Comparison of ENCODE assay signal across 27 cellular contexts in the genomic region with DNA sequence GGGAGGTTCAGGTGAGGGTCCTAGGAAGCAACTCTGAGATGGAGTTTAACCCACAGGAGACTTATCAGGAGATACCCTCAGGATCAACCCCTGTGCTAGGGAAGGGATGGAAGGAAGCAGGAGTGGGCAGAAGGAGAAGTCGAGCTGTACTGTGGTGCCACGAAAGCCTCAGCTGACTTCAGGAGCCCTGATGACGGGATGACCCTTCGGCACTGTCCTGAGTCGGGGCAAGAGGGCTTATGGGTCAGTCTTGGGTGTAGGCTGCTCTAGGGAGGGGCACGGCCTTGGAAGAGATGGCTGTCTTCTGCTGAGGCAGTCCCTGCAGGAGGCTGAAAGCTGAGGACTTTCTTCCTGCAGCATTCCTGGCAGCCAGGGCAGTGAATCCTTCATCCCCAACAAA. TPM values are rescaled to one million over a fixed set of nuclear protein-coding genes. Genes with fewer than 3 reads are reported as not detected.
DNase-seq lines count a peak whose midpoint lies in the region; ATAC-seq and TF ChIP-seq lines count a peak whose summit lies in the region.
"Had no signal": no experiment of that assay in that cellular context is flagged by ENCODE, and none has a peak within 500 bp of the region (broad histone marks: within the 10 kb centered on the region; RNA-seq: fewer than 3 reads in every experiment).

No MANE protein-coding gene starts in this region.

- intact Hi-C loops in heart right ventricle (cut with DNase I) (loop anchor here in 6 of 10 donors (10.0 kb wide), 5 partner anchors 59 to 631 kb away; a partner anchor contains a TSS), right cardiac atrium (cut with DNase I) (loop anchor here in 1 of 4 donors (10.0 kb wide), 2 partner anchors 49 to 471 kb away; no protein-coding TSS in a partner anchor), lower lobe of right lung (cut with DNase I) (no loop called here)

- H3K4me1 ChIP-seq in heart right ventricle = peaks cover 3 to 85% (median 46%) of the 10 kb centered on the region in 9 donors
- H3K4me1 ChIP-seq in right cardiac atrium (ENCODE audit: control insufficient read depth, insufficient read depth, low read length) = peaks cover 2% of the 10 kb centered on the region
- peaks cover 58% of the 10 kb centered on the region for H3K4me1 ChIP-seq in lower lobe of right lung
- H3K4me1 ChIP-seq in skeletal muscle tissue (ENCODE audit: control insufficient read depth in 3 of 3, insufficient read depth in 3 of 3, low read length in 3 of 3) = peaks cover 30 to 36% (median 34%) of the 10 kb centered on the region in 3 donors
- H3K4me1 ChIP-seq in neural progenitor cell = peaks cover 4% of the 10 kb centered on the region
- H3K4me1 ChIP-seq: HAP-1, SJCRH30, uterus had no signal

- no peaks in the 10 kb centered on the region for H3K9me3 Mint-ChIP-seq in neural progenitor cell
- H3K9me3 Mint-ChIP-seq: activated B cell treated with CpG ODN at 0.5 μM for 24 hours; activated CD4-positive, alpha-beta memory T cell treated with anti-CD3 and anti-CD28 coated beads, Interleukin-2, amount 10 ng/mL, durations not matched to agents 7 days and 5 days; CD4-positive, alpha-beta T cell had no signal

- peaks cover 4% of the 10 kb centered on the region for H3F3A ChIP-seq in neural progenitor cell (ENCODE audit: low read depth)

- H3K4me3 Mint-ChIP-seq in neural progenitor cell = no peak overlapping the region
- H3K4me3 Mint-ChIP-seq: activated B cell treated with CpG ODN at 0.5 μM for 24 hours; activated CD4-positive, alpha-beta memory T cell treated with anti-CD3 and anti-CD28 coated beads, Interleukin-2, amount 10 ng/mL, durations not matched to agents 7 days and 5 days; CD4-positive, alpha-beta T cell had no signal

- H3K36me3 Mint-ChIP-seq in neural progenitor cell = no peaks in the 10 kb centered on the region

- no peak overlapping the region for H2AFZ ChIP-seq in neural progenitor cell (replicated peaks)

- no peaks in the 10 kb centered on the region for H3K79me2 ChIP-seq in neural progenitor cell (ENCODE audit: low read depth)

- no peak overlapping the region for H3K4me3 ChIP-seq in heart right ventricle
- H3K4me3 ChIP-seq in right cardiac atrium (ENCODE audit: low read length) = no peak overlapping the region
- no peak overlapping the region for H3K4me3 ChIP-seq in lower lobe of right lung
- no peak overlapping the region for H3K4me3 ChIP-seq in skeletal muscle tissue (ENCODE audit: low read length in 3 of 3)
- no peak overlapping the region for H3K4me3 ChIP-seq in neural progenitor cell
- H3K4me3 ChIP-seq: HAP-1, SJCRH30, uterus had no signal

- WGBS in heart right ventricle, 2 donors = 85 to 89% methylated on average over 6 of the region's 6 CpGs
- WGBS in right cardiac atrium = 80% methylated on average over 6 of the region's 6 CpGs

- DNase-seq in heart right ventricle (no peak), right cardiac atrium (no peak), lower lobe of right lung (no peak), retina (no peak), neural progenitor cell (ENCODE audit: low spot score) (no peak), anterior cingulate cortex (lab: John Stamatoyannopoulos, UW) (no peak)
- DNase-seq: activated B cell treated with CpG ODN at 0.5 μM for 24 hours; activated CD4-positive, alpha-beta memory T cell treated with anti-CD3 and anti-CD28 coated beads, Interleukin-2, amount 10 ng/mL, durations not matched to agents 7 days and 5 days; activated CD8-positive, alpha-beta memory T cell treated with anti-CD3 and anti-CD28 coated beads, Interleukin-2, amount 50 U/mL, for 48 hours; activated naive CD4-positive, alpha-beta T cell treated with anti-CD3 and anti-CD28 coated beads, Interleukin-2, amount 50 U/mL, for 16 hours; CD4-positive, alpha-beta T cell; central memory CD4-positive, alpha-beta T cell; glutamatergic neuron; kidney; NCI-H2081 treated with DMSO at 0.1 percent for 48 hours; NCI-H345; SJCRH30; small intestine; stimulated activated CD4-positive, alpha-beta T cell treated with anti-CD3 and anti-CD28 coated beads, Interleukin-1b, Interleukin-23, amount 100 ng/mL, for 48 hours; uterus had no signal

- no peak overlapping the region for H3K27ac Mint-ChIP-seq in neural progenitor cell
- H3K27ac Mint-ChIP-seq: activated B cell treated with CpG ODN at 0.5 μM for 24 hours; CD4-positive, alpha-beta T cell; progenitor cell of endocrine pancreas had no signal

- H3K27me3 Mint-ChIP-seq in neural progenitor cell (ENCODE audit: insufficient read depth, low read depth) = peaks cover 25% of the 10 kb centered on the region

- H3K27me3 ChIP-seq in heart right ventricle (no peaks in the 10 kb centered on the region), right cardiac atrium (ENCODE audit: control insufficient read depth, insufficient read depth) (no peaks in the 10 kb centered on the region), lower lobe of right lung (ENCODE audit: low read depth) (no peaks in the 10 kb centered on the region), skeletal muscle tissue (ENCODE audit: control insufficient read depth in 3 of 3, insufficient read depth in 3 of 3, low read length in 3 of 3) (peaks cover 0 to 4% (median 0%) of the 10 kb centered on the region in 3 donors), neural progenitor cell (peaks cover 53% of the 10 kb centered on the region)
- H3K27me3 ChIP-seq: SJCRH30, uterus had no signal

- H3K36me3 ChIP-seq in heart right ventricle = peaks cover 0 to 51% (median 0%) of the 10 kb centered on the region in 9 donors
- H3K36me3 ChIP-seq in lower lobe of right lung = peaks cover 12% of the 10 kb centered on the region
- H3K36me3 ChIP-seq in skeletal muscle tissue (ENCODE audit: control insufficient read depth in 3 of 3, insufficient read depth in 3 of 3, low read length in 3 of 3) = peaks cover 0 to 29% (median 7%) of the 10 kb centered on the region in 3 donors
- H3K36me3 ChIP-seq in neural progenitor cell = no peaks in the 10 kb centered on the region
- H3K36me3 ChIP-seq: HAP-1, SJCRH30, uterus had no signal

- no peak overlapping the region for H3K4me2 ChIP-seq in neural progenitor cell

- H3K9ac ChIP-seq in skeletal muscle tissue (ENCODE audit: low read depth in 1 of 3, low read length in 3 of 3) (no peak overlapping the region), neural progenitor cell (no peak overlapping the region)

- TF ChIP-seq CTCF in heart right ventricle (IDR thresholded peaks at IDR 0.05) = no peak
- TF ChIP-seq CTCF in lower lobe of right lung (IDR thresholded peaks at IDR 0.05) = no peak
- no peak for TF ChIP-seq CTCF in neural progenitor cell (IDR thresholded peaks at IDR 0.05)

- ATAC-seq in heart right ventricle (peak in 1 of 8 donors; percentile 9), right cardiac atrium (no peak), lower lobe of right lung (peak in 1 of 2 donors; percentile 8)
- no peak for ATAC-seq in activated CD4-positive, CD25-positive, alpha-beta regulatory T cell treated with anti-CD3 and anti-CD28 coated beads, Interleukin-2, amount 50 U/mL, for 24 hours

- H3K9me3 ChIP-seq in heart right ventricle (no peaks in the 10 kb centered on the region), right cardiac atrium (ENCODE audit: control insufficient read depth, low read length) (no peaks in the 10 kb centered on the region), lower lobe of right lung (no peaks in the 10 kb centered on the region), skeletal muscle tissue (ENCODE audit: control insufficient read depth in 3 of 3, low read length in 3 of 3) (no peaks in the 10 kb centered on the region), neural progenitor cell (ENCODE audit: low read depth) (no peaks in the 10 kb centered on the region)
- H3K9me3 ChIP-seq: HAP-1, SJCRH30, uterus had no signal

- H4K20me1 ChIP-seq in neural progenitor cell (ENCODE audit: low read depth) = peaks cover 3% of the 10 kb centered on the region

- H3K27ac ChIP-seq in heart right ventricle = peak overlapping the region in 6 of 10 donors; percentile 31 to 82 (median 42)
- H3K27ac ChIP-seq in right cardiac atrium (ENCODE audit: low read length) = no peak overlapping the region
- H3K27ac ChIP-seq in lower lobe of right lung = peak overlapping the region; percentile 76
- H3K27ac ChIP-seq in skeletal muscle tissue (ENCODE audit: low read depth, low read length) = peak overlapping the region; percentile 30
- H3K27ac ChIP-seq in neural progenitor cell = no peak overlapping the region
- H3K27ac ChIP-seq: SJCRH30 had no signal

- peaks cover 23% of the 10 kb centered on the region for H3K4me1 Mint-ChIP-seq in neural progenitor cell

RNA-seq across cellular contexts. Expression of a gene that starts 7.7 kb away (rescaled TPM):
- total RNA-seq in heart right ventricle (10 to 100 TPM; 34.8 to 72.9 (median 54.3) TPM), right cardiac atrium (100 to 1,000 TPM; 133 to 170 (median 160) TPM), lower lobe of right lung (217 TPM), skeletal muscle tissue (129 TPM), neural progenitor cell (ENCODE audit: low replicate concordance) (not detected in 2 replicates)
- polyA plus RNA-seq in heart right ventricle (100 to 1,000 TPM; 179 to 355 TPM), right cardiac atrium (451 TPM)
- total RNA-seq: activated B cell treated with CpG ODN at 0.5 μM for 24 hours; activated CD4-positive, alpha-beta memory T cell treated with anti-CD3 and anti-CD28 coated beads, Interleukin-2, amount 10 ng/mL, durations not matched to agents 7 days and 5 days; Daoy; HT-29; M059J; progenitor cell of endocrine pancreas; SJCRH30 had no signal

RNA-seq across cellular contexts. Expression of a gene that starts 57.8 kb away (rescaled TPM):
- total RNA-seq in heart right ventricle (10 to 100 TPM; 24.2 to 35.4 (median 31.5) TPM), right cardiac atrium (10 to 100 TPM; 22.7 to 37.5 (median 27.8) TPM), lower lobe of right lung (32.9 TPM), skeletal muscle tissue (36.0 TPM), neural progenitor cell (ENCODE audit: low replicate concordance) (86.6 and 88.7 TPM in 2 replicates)
- polyA plus RNA-seq in heart right ventricle (10 to 100 TPM; 32.8 to 39.9 TPM), right cardiac atrium (30.0 TPM)

RNA-seq across cellular contexts. Expression of a gene that starts 57.8 kb away (rescaled TPM):
- total RNA-seq in heart right ventricle (10 to 100 TPM; 35.0 to 52.2 (median 43.1) TPM), right cardiac atrium (10 to 100 TPM; 39.0 to 57.6 (median 40.8) TPM), lower lobe of right lung (110 TPM), skeletal muscle tissue (25.6 TPM), neural progenitor cell (ENCODE audit: low replicate concordance) (41.2 and 65.8 TPM in 2 replicates)
- polyA plus RNA-seq in heart right ventricle (10 to 100 TPM; 19.0 to 30.7 TPM), right cardiac atrium (23.9 TPM)

Comparison
In these comparisons a context has a peak if more than half of its experiments do, and no peak if none do; other contexts are left out.
1. H3K27ac ChIP-seq: peak in heart right ventricle (6 of 10), lower lobe of right lung (single experiment) and skeletal muscle tissue (single experiment); none in right cardiac atrium (single experiment) and neural progenitor cell (single experiment).
2. RNA of a gene that starts 7.7 kb away (total RNA-seq): 217 TPM in lower lobe of right lung (single experiment), 133 to 170 TPM in right cardiac atrium, 129 TPM in skeletal muscle tissue (single experiment) and 34.8 to 72.9 TPM in heart right ventricle; not detected in neural progenitor cell; every median in the first group is over 10 times any median in the second.